25 cellular contexts compared by ENCODE assay signal in the genomic region with DNA sequence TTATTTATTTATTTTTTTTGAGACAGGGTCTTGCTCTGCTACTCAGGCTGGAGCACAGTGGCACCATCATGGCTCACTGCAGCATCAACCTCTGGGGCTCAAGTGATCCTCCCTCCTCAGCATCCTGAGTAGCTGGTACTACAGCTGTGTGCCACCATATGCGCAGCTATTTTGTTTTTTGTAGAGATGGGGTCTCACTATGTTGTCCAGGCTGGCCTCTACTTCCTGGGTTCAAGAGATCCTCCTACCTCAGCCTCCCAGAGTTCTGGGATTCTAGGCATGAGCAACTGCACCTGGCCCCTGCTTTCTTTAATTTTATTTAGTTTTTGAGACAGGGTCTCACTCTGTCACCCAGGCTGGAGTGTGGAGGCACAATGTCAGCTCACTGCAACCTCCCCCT. TPM values are rescaled to one million over a fixed set of nuclear protein-coding genes. Genes with fewer than 3 reads are reported as not detected.
A peak's percentile ranks its signal among the peaks of the same experiment; 100 is the strongest.
DNase-seq lines count a peak whose midpoint lies in the region; ATAC-seq, FAIRE-seq and TF ChIP-seq lines count a peak whose summit lies in the region.
"Had no signal": no experiment of that assay in that cellular context is flagged by ENCODE, and none has a peak within 500 bp of the region (broad histone marks: within the 10 kb centered on the region; RNA-seq: fewer than 3 reads in every experiment).

No MANE protein-coding gene starts in this region.

- no peak for ATAC-seq in K562
- ATAC-seq: A549, GM12878, HCT116 had no signal

- DNase-seq in K562 (ENCODE audit: extremely low read depth in 1 of 4, low spot score in 3 of 4) = no peak
- no peak for DNase-seq in neuronal stem cell (ENCODE audit: low spot score)
- DNase-seq in NCI-H1105 treated with DMSO at 0.1 percent for 48 hours (lab: John Stamatoyannopoulos, UW) = no peak
- DNase-seq in UCSD-AML1 (lab: John Stamatoyannopoulos, UW; ENCODE audit: unreplicated experiment) = no peak
- DNase-seq: 8988T; ACHN; AML-193; BE2C; CD4-positive, alpha-beta T cell; CD8-positive, alpha-beta memory T cell; DMS 273 treated with DMSO at 0.1 percent for 48 hours; DMS79; EL; GDM1; GM23248; H7; HFFc6 had no signal

- intact Hi-C loops in K562 (cut with micrococcal nuclease) = no loop called here

- H4K91ac ChIP-seq in neuronal stem cell (ENCODE audit: low read depth, low read length, poor library complexity) = no peak overlapping the region

- 62% methylated on average over 1 of the region's 1 CpG for WGBS in K562 (ENCODE audit: insufficient coverage, low coverage, missing lambda C conversion rate)
- no CpG with 5 or more reads among the region's 1 CpG for WGBS in neuronal stem cell (ENCODE audit: extremely low coverage in 2 of 2, insufficient read length in 2 of 2, insufficient replicate concordance in 1 of 2), 2 donors

- H2AFZ ChIP-seq in K562 (ENCODE audit: low read depth, low read length) = no peak overlapping the region
- H2AFZ ChIP-seq in neuronal stem cell (ENCODE audit: low read length) = no peak overlapping the region
- H2AFZ ChIP-seq: GM23248 had no signal

- H4K20me1 ChIP-seq in K562 (replicated peaks; ENCODE audit: control insufficient read depth, insufficient read depth, low read length) = no peaks in the 10 kb centered on the region
- H4K20me1 ChIP-seq: BLaER1 treated with 17β-estradiol and CSF1 and Interleukin-3, amounts not matched to agents 10 nM and 100 nM had no signal

- no peak overlapping the region for H3K23ac ChIP-seq in neuronal stem cell (ENCODE audit: low read depth, low read length, poor library complexity)

- no peaks in the 10 kb centered on the region for H3K9me3 ChIP-seq in HEK293 (ENCODE audit: control insufficient read depth, insufficient read depth, low read depth, low read length)
- H3K9me3 ChIP-seq in K562 (replicated peaks; ENCODE audit: control insufficient read depth, insufficient read depth, low read depth, low read length) = no peaks in the 10 kb centered on the region
- peaks cover 0 to 1% of the 10 kb centered on the region in 2 donors for H3K9me3 ChIP-seq in neuronal stem cell (replicated peaks in 1 of 2; ENCODE audit: control insufficient read depth in 2 of 2, insufficient read depth in 1 of 2, low read depth in 1 of 2, low read length in 2 of 2)
- H3K9me3 ChIP-seq: A549; BE2C; BLaER1 treated with 17β-estradiol and CSF1 and Interleukin-3, amounts not matched to agents 10 nM and 100 nM had no signal

- TF ChIP-seq EP300 in K562 (IDR thresholded peaks at IDR 0.05; ENCODE audit: low read length) = no peak

- TF ChIP-seq CTCF in HEK293 (tag by site-specific recombination; IDR thresholded peaks at IDR 0.05) (no peak), K562 (IDR thresholded peaks at IDR 0.05 in 2 of 3, conservative IDR thresholded peaks at IDR 0.05 in 1 of 3; ENCODE audit: insufficient read depth in 2 of 3, low read depth in 1 of 3, low read length in 3 of 3) (no peak)

- H2AK5ac ChIP-seq in neuronal stem cell (ENCODE audit: low read depth, low read length) = no peak overlapping the region

- no peak overlapping the region for H3K4ac ChIP-seq in neuronal stem cell (ENCODE audit: low read length)

- no peaks in the 10 kb centered on the region for H3K79me2 ChIP-seq in K562 (ENCODE audit: control insufficient read depth, insufficient read depth, low read length)

- H2BK12ac ChIP-seq in neuronal stem cell (ENCODE audit: low read length) = no peak overlapping the region

- CTCF ChIA-PET in HEK293 (lab: Yijun Ruan, JAX) = interaction anchor here (1.2 to 2.8 kb wide), 3 partner anchors 10 to 67 kb away, joined by 3 to 21 read pairs (median 8); no protein-coding TSS in a partner anchor
- CTCF ChIA-PET in K562 (lab: Yijun Ruan, JAX; ENCODE audit: low intra/inter-chr PET ratio) = no interaction called here

- no peak overlapping the region for H2BK120ac ChIP-seq in neuronal stem cell (ENCODE audit: low read depth, low read length)

- BruUV-seq in K562 (replicated peaks; lab: Mats Ljungman, UMichigan) = no TSS peak

- H3K9ac ChIP-seq in K562 (ENCODE audit: insufficient read depth in 1 of 2, low read depth in 2 of 2, low read length in 2 of 2) (no peak overlapping the region), neuronal stem cell (ENCODE audit: low read depth, low read length, poor library complexity) (peak overlapping the region; percentile 50)
- H3K9ac ChIP-seq: BLaER1 treated with 17β-estradiol and CSF1 and Interleukin-3, amounts not matched to agents 10 nM and 100 nM; GM23248 had no signal

- peaks cover 0 to 31% of the 10 kb centered on the region in 2 experiments; a peak in 2 of 3 replicates for H3K36me3 ChIP-seq in HEK293 (ENCODE audit: control insufficient read depth in 2 of 2, insufficient read depth in 1 of 2, low read length in 2 of 2)
- no peaks in the 10 kb centered on the region for H3K36me3 ChIP-seq in K562 (ENCODE audit: control insufficient read depth, insufficient read depth, low read length)
- H3K36me3 ChIP-seq in neuronal stem cell (replicated peaks in 1 of 2; ENCODE audit: control insufficient read depth in 2 of 2, insufficient read depth in 2 of 2, low read length in 2 of 2) = peaks cover 13 to 27% of the 10 kb centered on the region in 2 donors
- H3K36me3 ChIP-seq: BE2C had no signal

- no peak overlapping the region for H3K4me3 ChIP-seq in HEK293 (ENCODE audit: low read depth, low read length)
- no peak overlapping the region for H3K4me3 ChIP-seq in K562
- H3K4me3 ChIP-seq in neuronal stem cell (ENCODE audit: low read length in 2 of 2) = no peak overlapping the region
- H3K4me3 ChIP-seq: A549; BLaER1 treated with 17β-estradiol and CSF1 and Interleukin-3, amounts not matched to agents 10 nM and 100 nM; GM12878; GM23248 had no signal

- POLR2A ChIA-PET in HEK293 (lab: Yijun Ruan, JAX) (interaction anchor here (0.6 to 1.4 kb wide), 2 partner anchors 10 to 19 kb away, joined by 3 read pairs; no protein-coding TSS in a partner anchor), K562 (lab: Yijun Ruan, JAX) (interaction anchor here (0.6 kb wide), 1 partner anchor 119 kb away, joined by 4 read pairs; no protein-coding TSS in a partner anchor)

- no peak overlapping the region for H4K8ac ChIP-seq in neuronal stem cell (ENCODE audit: low read depth, low read length)

- H3K27ac ChIP-seq in HEK293 (ENCODE audit: extremely low read depth, low read depth, low read length) = no peak overlapping the region
- H3K27ac ChIP-seq in K562 (ENCODE audit: extremely low read depth, low read depth, low read length) = no peak overlapping the region
- H3K27ac ChIP-seq in neuronal stem cell (replicated peaks; ENCODE audit: low read length) = no peak overlapping the region
- H3K27ac ChIP-seq: A549; BLaER1 treated with 17β-estradiol and CSF1 and Interleukin-3, amounts not matched to agents 10 nM and 100 nM; GM23248 had no signal

- H3K18ac ChIP-seq in neuronal stem cell (ENCODE audit: low read length) = no peak overlapping the region

- in situ Hi-C loops in K562 (cut with MboI) = no loop called here

- no peak overlapping the region for H2BK15ac ChIP-seq in neuronal stem cell (ENCODE audit: low read length)

- no peak for FAIRE-seq in K562 (lab: Jason Lieb, UNC)
- FAIRE-seq: A549, D721Med, GM12878, GM19239, H1 had no signal

- no peaks in the 10 kb centered on the region for H3K9me1 ChIP-seq in K562 (ENCODE audit: control insufficient read depth, insufficient read depth, low read length)

- H3K14ac ChIP-seq in neuronal stem cell (ENCODE audit: low read length) = no peak overlapping the region

- H3K27me3 ChIP-seq in K562 (ENCODE audit: control insufficient read depth in 2 of 2, insufficient read depth in 2 of 2, low read length in 2 of 2) (no peaks in the 10 kb centered on the region), neuronal stem cell (ENCODE audit: control insufficient read depth in 3 of 3, insufficient read depth in 3 of 3, low read depth in 1 of 3, low read length in 3 of 3) (no peaks in the 10 kb centered on the region)
- H3K27me3 ChIP-seq: BE2C; BLaER1 treated with 17β-estradiol and CSF1 and Interleukin-3, amounts not matched to agents 10 nM and 100 nM had no signal

- no peak for TF ChIP-seq RAD21 in K562 (CRISPR knock-in tag; conservative IDR thresholded peaks at IDR 0.05 in 1 of 2, IDR thresholded peaks at IDR 0.05 in 1 of 2)

- no peak overlapping the region for H2BK5ac ChIP-seq in neuronal stem cell (ENCODE audit: low read length)

- no peak for TF ChIP-seq POLR2A in K562 (conservative IDR thresholded peaks at IDR 0.05)

- H3K79me1 ChIP-seq in neuronal stem cell (ENCODE audit: low read depth, low read length) = no peaks in the 10 kb centered on the region

- H3K4me1 ChIP-seq in HEK293 (ENCODE audit: control insufficient read depth, insufficient read depth, low read length) (no peaks in the 10 kb centered on the region), K562 (replicated peaks in 1 of 2; ENCODE audit: control insufficient read depth in 2 of 2, insufficient read depth in 2 of 2, low read length in 2 of 2) (peaks cover 0 to 12% of the 10 kb centered on the region in 2 experiments; a peak in 2 of 5 replicates), neuronal stem cell (ENCODE audit: control insufficient read depth in 2 of 2, insufficient read depth in 1 of 2, low read depth in 1 of 2, low read length in 2 of 2) (peaks cover 0 to 2% of the 10 kb centered on the region in 2 donors)
- H3K4me1 ChIP-seq: A549, BE2C had no signal

- H3K4me2 ChIP-seq in K562 (ENCODE audit: insufficient read depth, low read length) (no peak overlapping the region), neuronal stem cell (ENCODE audit: insufficient read depth, low read length, poor library complexity, severe bottlenecking) (no peak overlapping the region)
- H3K4me2 ChIP-seq: A549; BLaER1 treated with 17β-estradiol and CSF1 and Interleukin-3, amounts not matched to agents 10 nM and 100 nM had no signal

RNA-seq across cellular contexts. Expression of a gene that starts 19.5 kb away (rescaled TPM):
- total RNA-seq in K562 (2011; cell fraction: chromatin; rRNA removed; ENCODE audit: low replicate concordance) = 7.1 and 18.4 TPM in 2 replicates
- 35.0 and 36.5 TPM in 2 replicates for total RNA-seq in K562 (2011; cell fraction: nucleolus; rRNA removed)
- total RNA-seq in K562 (2011; cell fraction: nucleoplasm; rRNA removed) = 22.9 and 31.1 TPM in 2 replicates
- total RNA-seq in K562 (2014; rRNA removed) (38.0 and 57.7 TPM in 2 replicates), K562 (2014; rRNA removed; fragmentation: Illumina TruSeq; extraction: Trizol) (1.1 and 1.9 TPM in 2 replicates), K562 (2015; rRNA removed; fragmentation: Illumina TruSeq; extraction: Trizol) (18.7 and 19.1 TPM in 2 replicates), K562 (2021) (28.7 and 30.3 TPM in 2 replicates)
- polyA plus RNA-seq in K562 (2011; rRNA removed) (13.8 and 24.8 TPM in 2 replicates), K562 (2014; fragmentation: Illumina TruSeq; extraction: Trizol) (6.8 and 27.8 TPM in 2 replicates), K562 (2014; fragmentation: Nextera tagmentation; extraction: Ambion mirVana) (1 to 10 TPM in 1 of 2 experiments, under 1 TPM in 1; 0.21 to 4.3 TPM), K562 (2014; rRNA removed) (31.7 TPM in 2 replicates)
- polyA plus RNA-seq in K562 (2011; cell fraction: cytosol; rRNA removed) = 30.4 and 84.8 TPM in 2 replicates
- 32.5 and 45.8 TPM in 2 replicates for polyA plus RNA-seq in K562 (2011; cell fraction: nucleus; rRNA removed)
- 31.0 and 52.7 TPM in 2 replicates for polyA plus RNA-seq in K562 (2012)
- 3.4 and 6.5 TPM in 2 replicates for polyA minus RNA-seq in K562 (2011; rRNA and poly(A)+ RNA removed)
- polyA minus RNA-seq in K562 (2011; cell fraction: cytosol; rRNA and poly(A)+ RNA removed) = 21.7 and 30.2 TPM in 2 replicates
- 5.8 and 6.1 TPM in 2 replicates for polyA minus RNA-seq in K562 (2011; cell fraction: nucleus; rRNA and poly(A)+ RNA removed)
- 27.7 TPM for polyA plus RNA-seq in neuronal stem cell (2013, experiment 1 of 2)
- polyA plus RNA-seq in neuronal stem cell (2013, experiment 2 of 2) = 27.9 TPM

RNA-seq across cellular contexts. Expression of a gene that starts 28.3 kb away (rescaled TPM):
- 19.8 and 57.5 TPM in 2 replicates for total RNA-seq in K562 (2011; cell fraction: chromatin; rRNA removed; ENCODE audit: low replicate concordance)
- total RNA-seq in K562 (2011; cell fraction: nucleolus; rRNA removed) = 14.3 and 15.0 TPM in 2 replicates
- total RNA-seq in K562 (2011; cell fraction: nucleoplasm; rRNA removed) = 15.9 and 22.8 TPM in 2 replicates
- 6.8 and 8.4 TPM in 2 replicates for total RNA-seq in K562 (2014; rRNA removed)
- 2.0 and 2.3 TPM in 2 replicates for total RNA-seq in K562 (2014; rRNA removed; fragmentation: Illumina TruSeq; extraction: Trizol)
- 3.8 and 4.0 TPM in 2 replicates for total RNA-seq in K562 (2015; rRNA removed; fragmentation: Illumina TruSeq; extraction: Trizol)
- 9.7 and 10.1 TPM in 2 replicates for total RNA-seq in K562 (2021)
- polyA plus RNA-seq in K562 (2011; rRNA removed) = 6.5 and 14.3 TPM in 2 replicates
- 19.3 and 30.6 TPM in 2 replicates for polyA plus RNA-seq in K562 (2011; cell fraction: cytosol; rRNA removed)
- 21.7 and 29.5 TPM in 2 replicates for polyA plus RNA-seq in K562 (2011; cell fraction: nucleus; rRNA removed)
- 8.3 and 21.2 TPM in 2 replicates for polyA plus RNA-seq in K562 (2012)
- 6.2 and 8.6 TPM in 2 replicates for polyA plus RNA-seq in K562 (2014; fragmentation: Illumina TruSeq; extraction: Trizol)
- polyA plus RNA-seq in K562 (2014; fragmentation: Nextera tagmentation; extraction: Ambion mirVana) = under 1 TPM; 0.07 to 0.22 TPM
- 7.1 and 10.7 TPM in 2 replicates for polyA plus RNA-seq in K562 (2014; rRNA removed)
- polyA minus RNA-seq in K562 (2011; rRNA and poly(A)+ RNA removed) = 5.8 and 6.2 TPM in 2 replicates
- polyA minus RNA-seq in K562 (2011; cell fraction: cytosol; rRNA and poly(A)+ RNA removed) = 8.0 and 10.1 TPM in 2 replicates
- polyA minus RNA-seq in K562 (2011; cell fraction: nucleus; rRNA and poly(A)+ RNA removed) = 6.7 and 9.1 TPM in 2 replicates
- 19.6 TPM for polyA plus RNA-seq in neuronal stem cell (2013, experiment 1 of 2)
- polyA plus RNA-seq in neuronal stem cell (2013, experiment 2 of 2) = 19.4 TPM

RNA-seq across cellular contexts. Expression of a gene that starts 41.1 kb away (rescaled TPM):
- total RNA-seq in K562 (2011; cell fraction: chromatin; rRNA removed; ENCODE audit: low replicate concordance) = 45.1 and 101 TPM in 2 replicates
- 76.3 and 95.7 TPM in 2 replicates for total RNA-seq in K562 (2011; cell fraction: nucleolus; rRNA removed)
- 27.9 and 53.6 TPM in 2 replicates for total RNA-seq in K562 (2011; cell fraction: nucleoplasm; rRNA removed)
- 29.4 and 42.4 TPM in 2 replicates for total RNA-seq in K562 (2014; rRNA removed)
- total RNA-seq in K562 (2014; rRNA removed; fragmentation: Illumina TruSeq; extraction: Trizol) = 10.6 and 16.2 TPM in 2 replicates
- total RNA-seq in K562 (2015; rRNA removed; fragmentation: Illumina TruSeq; extraction: Trizol) = 17.5 and 19.7 TPM in 2 replicates
- 40.3 and 41.3 TPM in 2 replicates for total RNA-seq in K562 (2021)
- polyA plus RNA-seq in K562 (2011; rRNA removed) = 24.5 and 25.4 TPM in 2 replicates
- polyA plus RNA-seq in K562 (2011; cell fraction: cytosol; rRNA removed) = 25.0 and 47.2 TPM in 2 replicates
- 80.6 and 118 TPM in 2 replicates for polyA plus RNA-seq in K562 (2011; cell fraction: nucleus; rRNA removed)
- polyA plus RNA-seq in K562 (2012) = 28.4 and 42.0 TPM in 2 replicates
- 19.7 and 28.3 TPM in 2 replicates for polyA plus RNA-seq in K562 (2014; fragmentation: Illumina TruSeq; extraction: Trizol)
- 1 to 10 TPM in 1 of 2 experiments, under 1 TPM in 1; 0.82 to 1.4 TPM for polyA plus RNA-seq in K562 (2014; fragmentation: Nextera tagmentation; extraction: Ambion mirVana)
- 48.9 and 49.2 TPM in 2 replicates for polyA plus RNA-seq in K562 (2014; rRNA removed)
- polyA minus RNA-seq in K562 (2011; rRNA and poly(A)+ RNA removed) = 9.4 and 18.7 TPM in 2 replicates
- 23.5 and 24.5 TPM in 2 replicates for polyA minus RNA-seq in K562 (2011; cell fraction: cytosol; rRNA and poly(A)+ RNA removed)
- polyA minus RNA-seq in K562 (2011; cell fraction: nucleus; rRNA and poly(A)+ RNA removed) = 12.1 and 13.3 TPM in 2 replicates
- polyA plus RNA-seq in neuronal stem cell (2013, experiment 1 of 2) = 10.5 TPM
- 10.2 TPM for polyA plus RNA-seq in neuronal stem cell (2013, experiment 2 of 2)

RNA-seq across cellular contexts. Expression of a gene that starts 43.6 kb away (rescaled TPM):
- total RNA-seq in K562 (2011; cell fraction: chromatin; rRNA removed; ENCODE audit: low replicate concordance) = 18.2 and 40.1 TPM in 2 replicates
- 20.8 and 24.3 TPM in 2 replicates for total RNA-seq in K562 (2011; cell fraction: nucleolus; rRNA removed)
- 19.8 and 21.3 TPM in 2 replicates for total RNA-seq in K562 (2011; cell fraction: nucleoplasm; rRNA removed)
- total RNA-seq in K562 (2014; rRNA removed) = 9.9 and 16.6 TPM in 2 replicates
- total RNA-seq in K562 (2014; rRNA removed; fragmentation: Illumina TruSeq; extraction: Trizol) = 8.0 and 10.5 TPM in 2 replicates
- 11.4 TPM in 2 replicates for total RNA-seq in K562 (2015; rRNA removed; fragmentation: Illumina TruSeq; extraction: Trizol)
- total RNA-seq in K562 (2021) = 24.4 and 27.5 TPM in 2 replicates
- polyA plus RNA-seq in K562 (2011; rRNA removed) = 21.7 and 24.9 TPM in 2 replicates
- polyA plus RNA-seq in K562 (2011; cell fraction: cytosol; rRNA removed) = 22.3 and 28.3 TPM in 2 replicates
- polyA plus RNA-seq in K562 (2011; cell fraction: nucleus; rRNA removed) = 27.4 and 32.4 TPM in 2 replicates
- polyA plus RNA-seq in K562 (2012) = 22.9 and 34.5 TPM in 2 replicates
- 28.7 and 30.5 TPM in 2 replicates for polyA plus RNA-seq in K562 (2014; fragmentation: Illumina TruSeq; extraction: Trizol)
- polyA plus RNA-seq in K562 (2014; fragmentation: Nextera tagmentation; extraction: Ambion mirVana) = 1 to 10 TPM; 2.3 to 3.0 TPM
- 14.3 and 18.6 TPM in 2 replicates for polyA plus RNA-seq in K562 (2014; rRNA removed)
- 15.3 and 16.0 TPM in 2 replicates for polyA minus RNA-seq in K562 (2011; rRNA and poly(A)+ RNA removed)
- polyA minus RNA-seq in K562 (2011; cell fraction: cytosol; rRNA and poly(A)+ RNA removed) = 6.4 and 6.9 TPM in 2 replicates
- polyA minus RNA-seq in K562 (2011; cell fraction: nucleus; rRNA and poly(A)+ RNA removed) = 7.1 and 10.0 TPM in 2 replicates
- polyA plus RNA-seq in neuronal stem cell (2013, experiment 1 of 2) = 14.4 TPM
- polyA plus RNA-seq in neuronal stem cell (2013, experiment 2 of 2) = 14.4 TPM

RNA-seq across cellular contexts. Expression of a gene that starts 54.4 kb away (rescaled TPM):
- 148 and 241 TPM in 2 replicates for total RNA-seq in K562 (2011; cell fraction: chromatin; rRNA removed; ENCODE audit: low replicate concordance)
- total RNA-seq in K562 (2011; cell fraction: nucleolus; rRNA removed) = 111 and 117 TPM in 2 replicates
- 183 and 259 TPM in 2 replicates for total RNA-seq in K562 (2011; cell fraction: nucleoplasm; rRNA removed)
- 887 and 1,071 TPM in 2 replicates for total RNA-seq in K562 (2014; rRNA removed)
- total RNA-seq in K562 (2014; rRNA removed; fragmentation: Illumina TruSeq; extraction: Trizol) = 1,328 and 1,534 TPM in 2 replicates
- 1,335 and 1,447 TPM in 2 replicates for total RNA-seq in K562 (2015; rRNA removed; fragmentation: Illumina TruSeq; extraction: Trizol)
- total RNA-seq in K562 (2021) = 840 and 907 TPM in 2 replicates
- 308 and 520 TPM in 2 replicates for polyA plus RNA-seq in K562 (2011; rRNA removed)
- polyA plus RNA-seq in K562 (2011; cell fraction: cytosol; rRNA removed) = 84.3 and 133 TPM in 2 replicates
- 138 and 148 TPM in 2 replicates for polyA plus RNA-seq in K562 (2011; cell fraction: nucleus; rRNA removed)
- 556 and 791 TPM in 2 replicates for polyA plus RNA-seq in K562 (2012)
- polyA plus RNA-seq in K562 (2014; fragmentation: Illumina TruSeq; extraction: Trizol) = 886 and 1,006 TPM in 2 replicates
- polyA plus RNA-seq in K562 (2014; fragmentation: Nextera tagmentation; extraction: Ambion mirVana) = 100 to 1,000 TPM; 404 to 534 TPM
- polyA plus RNA-seq in K562 (2014; rRNA removed) = 609 and 622 TPM in 2 replicates
- 1,021 and 1,119 TPM in 2 replicates for polyA minus RNA-seq in K562 (2011; rRNA and poly(A)+ RNA removed)
- 256 and 383 TPM in 2 replicates for polyA minus RNA-seq in K562 (2011; cell fraction: cytosol; rRNA and poly(A)+ RNA removed)
- 100 and 155 TPM in 2 replicates for polyA minus RNA-seq in K562 (2011; cell fraction: nucleus; rRNA and poly(A)+ RNA removed)
- 683 TPM for polyA plus RNA-seq in neuronal stem cell (2013, experiment 1 of 2)
- 718 TPM for polyA plus RNA-seq in neuronal stem cell (2013, experiment 2 of 2)
